ENCODE assay signal across 1 cellular context in the genomic region with DNA sequence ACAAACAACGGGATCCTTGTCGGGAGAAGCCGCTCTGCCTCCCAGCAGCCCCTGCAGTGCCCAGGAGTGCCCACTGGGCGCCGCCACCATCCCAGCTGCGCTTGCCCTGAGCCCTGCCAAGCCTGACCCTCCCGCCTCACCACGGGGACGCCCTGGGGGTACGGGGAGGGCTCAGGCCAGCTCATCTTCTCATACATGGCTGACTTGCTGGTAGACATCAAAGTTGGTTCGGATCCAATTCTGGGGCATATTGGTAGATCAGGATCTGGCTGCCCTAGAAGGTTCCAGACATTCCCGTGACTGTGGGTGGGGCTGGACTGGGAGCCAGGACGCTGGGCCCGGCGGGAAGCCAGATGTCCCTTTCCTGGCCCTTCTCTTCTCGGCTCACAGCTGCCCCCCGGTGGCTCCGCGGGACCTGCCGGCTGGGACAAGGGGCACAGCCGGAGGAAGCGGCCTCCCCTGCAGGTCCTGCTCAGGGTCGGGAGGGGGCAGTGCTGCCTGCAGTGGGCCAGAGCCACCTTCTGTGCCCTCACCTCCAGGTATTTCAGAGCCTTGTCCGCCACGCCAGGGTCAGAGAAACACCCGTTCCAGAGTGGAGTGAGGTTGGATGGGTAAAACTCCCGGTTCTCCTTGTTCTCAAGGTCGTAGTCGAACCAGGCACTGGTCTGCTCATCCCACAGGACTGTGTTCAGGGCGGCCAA.
A peak's percentile ranks its signal among the peaks of the same experiment; 100 is the strongest.
TF ChIP-seq lines count a peak whose summit lies in the region.

No MANE protein-coding gene starts in this region.

TF ChIP-seq in GM23338, 12 proteins besides CTCF, POLR2A, EP300 and RAD21 (continued from another document):
- TF ChIP-seq, protein P1, sequence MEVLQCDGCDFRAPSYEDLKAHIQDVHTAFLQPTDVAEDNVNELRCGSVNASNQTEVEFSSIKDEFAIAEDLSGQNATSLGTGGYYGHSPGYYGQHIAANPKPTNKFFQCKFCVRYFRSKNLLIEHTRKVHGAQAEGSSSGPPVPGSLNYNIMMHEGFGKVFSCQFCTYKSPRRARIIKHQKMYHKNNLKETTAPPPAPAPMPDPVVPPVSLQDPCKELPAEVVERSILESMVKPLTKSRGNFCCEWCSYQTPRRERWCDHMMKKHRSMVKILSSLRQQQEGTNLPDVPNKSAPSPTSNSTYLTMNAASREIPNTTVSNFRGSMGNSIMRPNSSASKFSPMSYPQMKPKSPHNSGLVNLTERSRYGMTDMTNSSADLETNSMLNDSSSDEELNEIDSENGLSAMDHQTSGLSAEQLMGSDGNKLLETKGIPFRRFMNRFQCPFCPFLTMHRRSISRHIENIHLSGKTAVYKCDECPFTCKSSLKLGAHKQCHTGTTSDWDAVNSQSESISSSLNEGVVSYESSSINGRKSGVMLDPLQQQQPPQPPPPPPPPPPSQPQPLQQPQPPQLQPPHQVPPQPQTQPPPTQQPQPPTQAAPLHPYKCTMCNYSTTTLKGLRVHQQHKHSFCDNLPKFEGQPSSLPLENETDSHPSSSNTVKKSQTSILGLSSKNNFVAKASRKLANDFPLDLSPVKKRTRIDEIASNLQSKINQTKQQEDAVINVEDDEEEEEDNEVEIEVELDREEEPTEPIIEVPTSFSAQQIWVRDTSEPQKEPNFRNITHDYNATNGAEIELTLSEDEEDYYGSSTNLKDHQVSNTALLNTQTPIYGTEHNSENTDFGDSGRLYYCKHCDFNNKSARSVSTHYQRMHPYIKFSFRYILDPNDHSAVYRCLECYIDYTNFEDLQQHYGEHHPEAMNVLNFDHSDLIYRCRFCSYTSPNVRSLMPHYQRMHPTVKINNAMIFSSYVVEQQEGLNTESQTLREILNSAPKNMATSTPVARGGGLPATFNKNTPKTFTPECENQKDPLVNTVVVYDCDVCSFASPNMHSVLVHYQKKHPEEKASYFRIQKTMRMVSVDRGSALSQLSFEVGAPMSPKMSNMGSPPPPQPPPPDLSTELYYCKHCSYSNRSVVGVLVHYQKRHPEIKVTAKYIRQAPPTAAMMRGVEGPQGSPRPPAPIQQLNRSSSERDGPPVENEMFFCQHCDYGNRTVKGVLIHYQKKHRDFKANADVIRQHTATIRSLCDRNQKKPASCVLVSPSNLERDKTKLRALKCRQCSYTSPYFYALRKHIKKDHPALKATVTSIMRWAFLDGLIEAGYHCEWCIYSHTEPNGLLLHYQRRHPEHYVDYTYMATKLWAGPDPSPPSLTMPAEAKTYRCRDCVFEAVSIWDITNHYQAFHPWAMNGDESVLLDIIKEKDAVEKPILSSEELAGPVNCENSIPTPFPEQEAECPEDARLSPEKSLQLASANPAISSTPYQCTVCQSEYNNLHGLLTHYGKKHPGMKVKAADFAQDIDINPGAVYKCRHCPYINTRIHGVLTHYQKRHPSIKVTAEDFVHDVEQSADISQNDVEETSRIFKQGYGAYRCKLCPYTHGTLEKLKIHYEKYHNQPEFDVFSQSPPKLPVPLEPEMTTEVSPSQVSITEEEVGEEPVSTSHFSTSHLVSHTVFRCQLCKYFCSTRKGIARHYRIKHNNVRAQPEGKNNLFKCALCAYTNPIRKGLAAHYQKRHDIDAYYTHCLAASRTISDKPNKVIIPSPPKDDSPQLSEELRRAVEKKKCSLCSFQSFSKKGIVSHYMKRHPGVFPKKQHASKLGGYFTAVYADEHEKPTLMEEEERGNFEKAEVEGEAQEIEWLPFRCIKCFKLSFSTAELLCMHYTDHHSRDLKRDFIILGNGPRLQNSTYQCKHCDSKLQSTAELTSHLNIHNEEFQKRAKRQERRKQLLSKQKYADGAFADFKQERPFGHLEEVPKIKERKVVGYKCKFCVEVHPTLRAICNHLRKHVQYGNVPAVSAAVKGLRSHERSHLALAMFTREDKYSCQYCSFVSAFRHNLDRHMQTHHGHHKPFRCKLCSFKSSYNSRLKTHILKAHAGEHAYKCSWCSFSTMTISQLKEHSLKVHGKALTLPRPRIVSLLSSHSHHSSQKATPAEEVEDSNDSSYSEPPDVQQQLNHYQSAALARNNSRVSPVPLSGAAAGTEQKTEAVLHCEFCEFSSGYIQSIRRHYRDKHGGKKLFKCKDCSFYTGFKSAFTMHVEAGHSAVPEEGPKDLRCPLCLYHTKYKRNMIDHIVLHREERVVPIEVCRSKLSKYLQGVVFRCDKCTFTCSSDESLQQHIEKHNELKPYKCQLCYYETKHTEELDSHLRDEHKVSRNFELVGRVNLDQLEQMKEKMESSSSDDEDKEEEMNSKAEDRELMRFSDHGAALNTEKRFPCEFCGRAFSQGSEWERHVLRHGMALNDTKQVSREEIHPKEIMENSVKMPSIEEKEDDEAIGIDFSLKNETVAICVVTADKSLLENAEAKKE (CRISPR knock-in tag; IDR thresholded peaks at IDR 0.05): 0 out of 2 replicates have a peak, but pooled peaks have one; percentile 10
